ENCODE assay signal across 9 cellular contexts in the genomic region with DNA sequence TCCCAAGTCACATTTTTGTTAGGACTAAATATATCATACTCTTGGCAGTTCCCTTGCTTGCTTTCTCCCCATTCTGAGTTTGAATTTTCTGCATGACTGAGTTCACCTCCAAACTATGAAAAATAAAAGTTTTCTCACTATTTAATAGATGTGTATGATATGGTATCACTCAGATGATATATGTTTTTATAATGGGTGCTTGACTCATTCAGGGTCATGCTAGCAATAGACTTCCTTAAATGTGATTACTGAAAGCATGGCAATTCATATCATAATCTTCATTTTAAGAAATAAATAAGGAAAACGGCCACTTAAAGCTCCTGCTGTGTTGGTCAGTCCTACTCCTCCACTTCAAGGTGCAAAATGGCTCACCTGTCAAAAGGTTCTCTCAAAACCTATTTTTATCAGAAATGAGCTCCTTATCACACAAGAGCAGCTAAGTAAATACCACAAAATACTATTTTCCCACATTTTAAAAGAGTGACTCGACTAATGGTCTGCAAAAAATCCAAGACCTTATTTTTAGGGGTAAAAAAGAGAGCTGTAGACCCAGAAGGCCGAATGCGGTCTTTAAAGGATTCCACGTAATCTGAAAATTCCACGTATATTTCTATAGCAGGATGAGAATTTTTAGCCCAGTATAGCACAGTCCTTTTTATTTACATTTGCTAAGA. TPM values are rescaled to one million over a fixed set of nuclear protein-coding genes. Genes with fewer than 3 reads are reported as not detected.
A peak's percentile ranks its signal among the peaks of the same experiment; 100 is the strongest.
DNase-seq lines count a peak whose midpoint lies in the region; ATAC-seq, FAIRE-seq and TF ChIP-seq lines count a peak whose summit lies in the region.
"Had no signal": no experiment of that assay in that cellular context is flagged by ENCODE, and none has a peak within 500 bp of the region (broad histone marks: within the 10 kb centered on the region; RNA-seq: fewer than 3 reads in every experiment).

No MANE protein-coding gene starts in this region.

- peak overlapping the region; percentile 73 for H2AFZ ChIP-seq in Karpas-422 (ENCODE audit: low read length)

- H4K20me1 ChIP-seq in BLaER1 treated with 17β-estradiol and CSF1 and Interleukin-3, amounts not matched to agents 10 nM and 100 nM = no peaks in the 10 kb centered on the region
- no peaks in the 10 kb centered on the region for H4K20me1 ChIP-seq in Karpas-422 (ENCODE audit: insufficient read depth, low read depth, low read length)

- peak overlapping the region; percentile 59 to 80 (median 70) for H3K4me3 ChIP-seq in BLaER1 treated with 17β-estradiol and CSF1 and Interleukin-3, amounts not matched to agents 10 nM and 100 nM
- H3K4me3 ChIP-seq in Karpas-422 (ENCODE audit: low read length) (peak overlapping the region; percentile 82), bronchial epithelial cell (ENCODE audit: low read depth, low read length) (peak overlapping the region; percentile 64)

- H3K27me3 ChIP-seq in BLaER1 treated with 17β-estradiol and CSF1 and Interleukin-3, amounts not matched to agents 10 nM and 100 nM = no peaks in the 10 kb centered on the region
- no peaks in the 10 kb centered on the region for H3K27me3 ChIP-seq in Karpas-422 (ENCODE audit: low read length)
- no peaks in the 10 kb centered on the region for H3K27me3 ChIP-seq in bronchial epithelial cell (ENCODE audit: control insufficient read depth, insufficient read depth, low read length)

- DNase-seq in Karpas-422 (no peak), bronchial epithelial cell (ENCODE audit: low read depth) (peak; percentile 13), COR-L47 (lab: John Stamatoyannopoulos, UW) (no peak), NCI-H345 (lab: John Stamatoyannopoulos, UW) (no peak), GM10248 (ENCODE audit: extremely low spot score) (no peak)
- DNase-seq in naive thymus-derived CD8-positive, alpha-beta T cell = no peak

- no peaks in the 10 kb centered on the region for H3K9me3 Mint-ChIP-seq in naive thymus-derived CD8-positive, alpha-beta T cell

- H3K36me3 ChIP-seq in BLaER1 treated with 17β-estradiol and CSF1 and Interleukin-3, amounts not matched to agents 10 nM and 100 nM = no peaks in the 10 kb centered on the region
- H3K36me3 ChIP-seq in Karpas-422 (ENCODE audit: insufficient read depth, low read length) (no peaks in the 10 kb centered on the region), bronchial epithelial cell (ENCODE audit: control insufficient read depth, insufficient read depth, low read length) (no peaks in the 10 kb centered on the region)

- H3K27ac Mint-ChIP-seq in naive thymus-derived CD8-positive, alpha-beta T cell = peak overlapping the region in 9 of 10 donors; percentile 92 to 98 (median 97)

- peaks cover 12 to 48% (median 36%) of the 10 kb centered on the region in 4 donors for H3K4me1 Mint-ChIP-seq in naive thymus-derived CD8-positive, alpha-beta T cell

- peaks cover 38 to 48% (median 44%) of the 10 kb centered on the region in 10 experiments for H3K4me1 ChIP-seq in BLaER1 treated with 17β-estradiol and CSF1 and Interleukin-3, amounts not matched to agents 10 nM and 100 nM
- peaks cover 44% of the 10 kb centered on the region for H3K4me1 ChIP-seq in Karpas-422 (ENCODE audit: low read length)

- peak overlapping the region; percentile 67 to 95 (median 82) for H3K4me2 ChIP-seq in BLaER1 treated with 17β-estradiol and CSF1 and Interleukin-3, amounts not matched to agents 10 nM and 100 nM
- peak overlapping the region; percentile 92 for H3K4me2 ChIP-seq in Karpas-422 (ENCODE audit: low read depth, low read length, poor library complexity, severe bottlenecking)

- H3K9me3 ChIP-seq in BLaER1 treated with 17β-estradiol and CSF1 and Interleukin-3, amounts not matched to agents 10 nM and 100 nM (replicated peaks in 1 of 11) = no peaks in the 10 kb centered on the region; a peak in 1 of 22 replicates
- H3K9me3 ChIP-seq in Karpas-422 (ENCODE audit: low read length) = no peaks in the 10 kb centered on the region

- peak overlapping the region; percentile 93 to 98 (median 94) for H3K4me3 Mint-ChIP-seq in naive thymus-derived CD8-positive, alpha-beta T cell

- no peak for ATAC-seq in naive thymus-derived CD8-positive, alpha-beta T cell
- ATAC-seq in GM19455 (IDR thresholded peaks at IDR 0.05; ENCODE audit: unreplicated experiment) = no peak

- peak overlapping the region; percentile 87 to 97 (median 91) for H3K9ac ChIP-seq in BLaER1 treated with 17β-estradiol and CSF1 and Interleukin-3, amounts not matched to agents 10 nM and 100 nM
- H3K9ac ChIP-seq in Karpas-422 (ENCODE audit: low read length) = peak overlapping the region; percentile 89

- H3K27ac ChIP-seq in BLaER1 treated with 17β-estradiol and CSF1 and Interleukin-3, amounts not matched to agents 10 nM and 100 nM = peak overlapping the region; percentile 90 to 97 (median 96)
- H3K27ac ChIP-seq in Karpas-422 (ENCODE audit: low read length) = peak overlapping the region; percentile 58; the same call in 1 of the 2 replicates

- TF ChIP-seq CTCF in bronchial epithelial cell (IDR thresholded peaks at IDR 0.05; ENCODE audit: insufficient read depth, low read length, severe bottlenecking) (no peak), GM10248 (IDR thresholded peaks at IDR 0.05; ENCODE audit: control extremely low read depth, extremely low read depth, low read depth, missing control alignments) (no peak)

- H3K36me3 Mint-ChIP-seq in naive thymus-derived CD8-positive, alpha-beta T cell = no peaks in the 10 kb centered on the region

- CTCF ChIA-PET in GM10248 (lab: Yijun Ruan, JAX) = interaction anchor here (0.8 to 8.6 kb wide), 21 partner anchors 12 to 374 kb away, joined by 3 to 91 read pairs (median 7); partner anchors contain the start of genes ACIN1, CDH24, HAUS4 and PRMT5

- no peaks in the 10 kb centered on the region for H3K27me3 Mint-ChIP-seq in naive thymus-derived CD8-positive, alpha-beta T cell

- H3K79me2 ChIP-seq in Karpas-422 (ENCODE audit: low read length) = 0 out of 2 replicates have a peak, but pooled peaks cover 6% of the 10 kb centered on the region

- FAIRE-seq in bronchial epithelial cell (lab: Jason Lieb, UNC) = no peak

- POLR2A ChIA-PET in naive thymus-derived CD8-positive, alpha-beta T cell (lab: Charles Lee) = interaction anchor here (0.7 to 3.8 kb wide), 22 partner anchors 8 to 1480 kb away, joined by 3 to 37 read pairs (median 8); partner anchors contain the start of genes ACIN1, AJUBA, C14orf119 and CDH24
- POLR2A ChIA-PET in GM10248 (lab: Yijun Ruan, JAX) = interaction anchor here (1.0 to 1.6 kb wide), 4 partner anchors 11 to 70 kb away, joined by 3 to 9 read pairs (median 3); no protein-coding TSS in a partner anchor

- H3K9me2 ChIP-seq in Karpas-422 (replicated peaks; ENCODE audit: insufficient read depth, low read length) = no peaks in the 10 kb centered on the region

RNA-seq across cellular contexts. Expression of gene C14orf93, which starts 3.9 kb away (rescaled TPM):
- 21.6 and 43.2 TPM in 2 replicates for total RNA-seq in Karpas-422 (2014; rRNA removed; shearing (Covaris generic); ENCODE audit: low replicate concordance)
- total RNA-seq in bronchial epithelial cell = 6.3 and 7.4 TPM in 2 replicates
- 10 to 100 TPM; 16.8 to 17.3 TPM for total RNA-seq in naive thymus-derived CD8-positive, alpha-beta T cell
- polyA plus RNA-seq in naive thymus-derived CD8-positive, alpha-beta T cell = 10 to 100 TPM in 1 of 3 donors, 1 to 10 TPM in 2; 5.6 to 10.9 (median 7.5) TPM

RNA-seq across cellular contexts. Expression of gene AJUBA, which starts 23.6 kb away (rescaled TPM):
- not detected in 2 replicates for total RNA-seq in Karpas-422 (2014; rRNA removed; shearing (Covaris generic); ENCODE audit: low replicate concordance)
- 174 and 223 TPM in 2 replicates for total RNA-seq in bronchial epithelial cell
- total RNA-seq in naive thymus-derived CD8-positive, alpha-beta T cell = 1 to 10 TPM; 1.5 to 1.9 TPM
- polyA plus RNA-seq in naive thymus-derived CD8-positive, alpha-beta T cell = 1 to 10 TPM in 1 of 3 donors, under 1 TPM in 2; 0.05 to 1.2 (median 0.45) TPM

RNA-seq across cellular contexts. Expression of gene PSMB5, which starts 28.7 kb away (rescaled TPM):
- total RNA-seq in Karpas-422 (2014; rRNA removed; shearing (Covaris generic); ENCODE audit: low replicate concordance) = 65.4 and 67.1 TPM in 2 replicates
- total RNA-seq in bronchial epithelial cell = 158 and 220 TPM in 2 replicates
- total RNA-seq in naive thymus-derived CD8-positive, alpha-beta T cell = 10 to 100 TPM; 30.2 to 35.8 TPM
- polyA plus RNA-seq in naive thymus-derived CD8-positive, alpha-beta T cell = 10 to 100 TPM; 33.2 to 49.7 (median 37.9) TPM

RNA-seq across cellular contexts. Expression of gene PSMB11, which starts 36.0 kb away (rescaled TPM):
- not detected in 2 replicates for total RNA-seq in Karpas-422 (2014; rRNA removed; shearing (Covaris generic); ENCODE audit: low replicate concordance)
- total RNA-seq in bronchial epithelial cell = not detected in 2 replicates
- total RNA-seq in naive thymus-derived CD8-positive, alpha-beta T cell = under 1 TPM; 0.23 to 0.36 TPM
- under 1 TPM in 1 of 3 donors, not detected in 2; 0.12 TPM for polyA plus RNA-seq in naive thymus-derived CD8-positive, alpha-beta T cell
- total RNA-seq: lower leg skin had no signal

RNA-seq across cellular contexts. Expression of gene HAUS4, which starts 49.1 kb away (rescaled TPM):
- 45.9 and 52.4 TPM in 2 replicates for total RNA-seq in Karpas-422 (2014; rRNA removed; shearing (Covaris generic); ENCODE audit: low replicate concordance)
- total RNA-seq in bronchial epithelial cell = 58.8 and 113 TPM in 2 replicates
- 10 to 100 TPM; 24.4 to 26.7 TPM for total RNA-seq in naive thymus-derived CD8-positive, alpha-beta T cell
- 10 to 100 TPM; 27.1 to 31.7 (median 29.8) TPM for polyA plus RNA-seq in naive thymus-derived CD8-positive, alpha-beta T cell

Comparison
In these comparisons a context has a peak if more than half of its experiments do, and no peak if none do; other contexts are left out.
1. RNA of gene AJUBA, which starts 23.6 kb away (total RNA-seq): 174 to 223 TPM in bronchial epithelial cell; 1.5 to 1.9 TPM in naive thymus-derived CD8-positive, alpha-beta T cell and not detected in Karpas-422; every median in the first group is over 10 times any median in the second.
2. Peak in every context shown above with its lines, with median percentiles within 50 percentile points of each other: H3K4me3 ChIP-seq.